ENCODE assay signal across 19 cellular contexts in the genomic region with DNA sequence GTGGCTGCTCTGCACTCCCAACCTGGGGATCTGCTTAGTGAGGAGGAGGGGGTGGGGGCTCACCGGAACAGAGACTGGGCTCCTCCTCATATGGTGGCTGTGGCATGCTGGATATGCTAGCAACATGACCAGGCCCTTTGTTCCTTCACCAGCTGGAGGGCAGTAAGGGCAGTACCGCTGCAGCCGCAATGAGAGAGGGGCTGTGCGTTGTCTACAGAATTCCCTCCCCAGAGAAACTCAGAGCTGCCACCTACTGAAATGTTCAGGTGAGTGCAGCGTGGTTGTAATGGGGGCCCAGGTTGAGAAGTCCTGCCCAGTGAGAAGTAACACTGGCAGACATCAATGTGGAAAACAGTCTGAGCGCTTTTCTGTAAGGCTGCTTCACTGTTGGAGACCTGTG.
DNase-seq lines count a peak whose midpoint lies in the region; ATAC-seq and TF ChIP-seq lines count a peak whose summit lies in the region.
"Had no signal": no experiment of that assay in that cellular context is flagged by ENCODE, and none has a peak within 500 bp of the region (broad histone marks: within the 10 kb centered on the region; RNA-seq: fewer than 3 reads in every experiment).

No MANE protein-coding gene starts in this region.

- H3K9me3 ChIP-seq in NT2/D1 (ENCODE audit: insufficient read depth, low read length), result no peaks in the 10 kb centered on the region

- H3K27ac Mint-ChIP-seq in activated CD8-positive, alpha-beta T cell treated with anti-CD3 and anti-CD28 coated beads, Interleukin-2, amount 10 ng/mL, durations not matched to agents 7 days and 5 days, result no peak overlapping the region
- H3K27ac Mint-ChIP-seq: CD4-positive, alpha-beta memory T cell; T-helper 2 cell treated with Interferon-gamma antibody and Interleukin-4, amounts not matched to agents 5 μg/mL and 100 μg/mL, for 36 hours had no signal

- CTCF ChIA-PET in activated CD8-positive, alpha-beta T cell treated with anti-CD3 and anti-CD28 coated beads, Interleukin-2, amount 10 ng/mL, durations not matched to agents 7 days and 5 days (lab: Charles Lee), result no interaction called here

- H3K9ac ChIP-seq in NT2/D1 (ENCODE audit: insufficient read length, low read depth), result no peak overlapping the region

- POLR2A ChIA-PET in activated CD8-positive, alpha-beta T cell treated with anti-CD3 and anti-CD28 coated beads, Interleukin-2, amount 10 ng/mL, durations not matched to agents 7 days and 5 days (lab: Charles Lee), result no interaction called here

- TF ChIP-seq CTCF in retinal pigment epithelial cell (conservative IDR thresholded peaks at IDR 0.05; ENCODE audit: low read depth, low read length), result peak; percentile 11

- no peaks in the 10 kb centered on the region for H3K27me3 ChIP-seq in NT2/D1 (ENCODE audit: insufficient read depth, insufficient read length)

- H3K4me3 ChIP-seq in NT2/D1 (ENCODE audit: insufficient read length, low read depth), result no peak overlapping the region
- no peak overlapping the region for H3K4me3 ChIP-seq in retinal pigment epithelial cell (ENCODE audit: low read length)
- H3K4me3 ChIP-seq: SK-N-MC had no signal

- H3K36me3 ChIP-seq in NT2/D1 (ENCODE audit: insufficient read depth, insufficient read length, low read length), result no peaks in the 10 kb centered on the region

- no peaks in the 10 kb centered on the region for H3K36me3 Mint-ChIP-seq in activated CD8-positive, alpha-beta T cell treated with anti-CD3 and anti-CD28 coated beads, Interleukin-2, amount 10 ng/mL, durations not matched to agents 7 days and 5 days (ENCODE audit: low read depth)
- H3K36me3 Mint-ChIP-seq: CD4-positive, alpha-beta memory T cell had no signal

- no peak overlapping the region for H3K4me3 Mint-ChIP-seq in activated CD8-positive, alpha-beta T cell treated with anti-CD3 and anti-CD28 coated beads, Interleukin-2, amount 10 ng/mL, durations not matched to agents 7 days and 5 days
- H3K4me3 Mint-ChIP-seq: CD4-positive, alpha-beta memory T cell; T-helper 2 cell treated with Interferon-gamma antibody and Interleukin-4, amounts not matched to agents 5 μg/mL and 100 μg/mL, for 36 hours had no signal

- no peaks in the 10 kb centered on the region for H3K27me3 Mint-ChIP-seq in activated CD8-positive, alpha-beta T cell treated with anti-CD3 and anti-CD28 coated beads, Interleukin-2, amount 10 ng/mL, durations not matched to agents 7 days and 5 days (ENCODE audit: low read depth)
- H3K27me3 Mint-ChIP-seq: CD4-positive, alpha-beta memory T cell had no signal

- H3K4me1 Mint-ChIP-seq in activated CD8-positive, alpha-beta T cell treated with anti-CD3 and anti-CD28 coated beads, Interleukin-2, amount 10 ng/mL, durations not matched to agents 7 days and 5 days (ENCODE audit: low read depth), result no peaks in the 10 kb centered on the region
- H3K4me1 Mint-ChIP-seq: CD4-positive, alpha-beta memory T cell had no signal

- peak; percentile 3 for DNase-seq in DMS 273 (lab: John Stamatoyannopoulos, UW; ENCODE audit: unreplicated experiment)
- DNase-seq in DMS 273 treated with DMSO at 0.1 percent for 48 hours (lab: John Stamatoyannopoulos, UW), result no peak
- peak; percentile 13 for DNase-seq in NT2/D1 (ENCODE audit: low read depth, low spot score)
- DNase-seq in iPS DF 19.7 (ENCODE audit: low read depth, low spot score), result peak; percentile 7
- no peak for DNase-seq in retinal pigment epithelial cell (ENCODE audit: low read depth)
- no peak for DNase-seq in T-helper 1 cell
- DNase-seq in activated CD8-positive, alpha-beta T cell treated with anti-CD3 and anti-CD28 coated beads, Interleukin-2, amount 10 ng/mL, durations not matched to agents 7 days and 5 days, result no peak
- DNase-seq: activated CD4-positive, alpha-beta T cell treated with anti-CD3 and anti-CD28 coated beads, Interleukin-2, amount 50 U/mL, for 48 hours; activated CD4-positive, CD25-positive, alpha-beta regulatory T cell; activated CD8-positive, alpha-beta memory T cell treated with anti-CD3 and anti-CD28 coated beads, Interleukin-2, amount 50 U/mL, for 48 hours; CD4-positive, alpha-beta memory T cell; central memory CD4-positive, alpha-beta T cell; left colon; NCI-H1694; occipital lobe; RPMI8226 had no signal

- no peaks in the 10 kb centered on the region for H3K4me1 ChIP-seq in NT2/D1 (ENCODE audit: insufficient read depth, insufficient read length)

- H3K9me3 Mint-ChIP-seq in activated CD8-positive, alpha-beta T cell treated with anti-CD3 and anti-CD28 coated beads, Interleukin-2, amount 10 ng/mL, durations not matched to agents 7 days and 5 days (ENCODE audit: insufficient read depth), result peaks cover 6% of the 10 kb centered on the region

- ATAC-seq in GM21526 (IDR thresholded peaks at IDR 0.05; ENCODE audit: low FRiP score, unreplicated experiment), result no peak
- ATAC-seq in activated CD8-positive, alpha-beta T cell treated with anti-CD3 and anti-CD28 coated beads, Interleukin-2, amount 10 ng/mL, durations not matched to agents 7 days and 5 days, result no peak
- ATAC-seq: left colon had no signal

Comparison
In these comparisons a context has a peak if more than half of its experiments do, and no peak if none do; other contexts are left out.
1. DNase-seq: peak in DMS 273 (single experiment), NT2/D1 (single experiment) and iPS DF 19.7 (single experiment); none in DMS 273 treated with DMSO at 0.1 percent for 48 hours (single experiment), retinal pigment epithelial cell (single experiment), T-helper 1 cell (0 of 5) and activated CD8-positive, alpha-beta T cell treated with anti-CD3 and anti-CD28 coated beads, Interleukin-2, amount 10 ng/mL, durations not matched to agents 7 days and 5 days (single experiment).